Comparison of ENCODE assay signal across 1 cellular context in genomic region chr5:140336388-140336787, GRCh38.
TF ChIP-seq lines count a peak whose summit lies in the region.

No MANE protein-coding gene starts in this region.

TF ChIP-seq in HepG2, 621 proteins besides CTCF, POLR2A, EP300 and RAD21 (continues in another document):
- TF ChIP-seq HNF4G (IDR thresholded peaks at IDR 0.05; ENCODE audit: borderline replicate concordance, low read depth, low read length) (peak; percentile 69; the same call in 1 of the 2 replicates), HNF4G (CRISPR knock-in tag; IDR thresholded peaks at IDR 0.05; ENCODE audit: borderline replicate concordance, low read depth) (no peak), AHDC1 (CRISPR knock-in tag; IDR thresholded peaks at IDR 0.05; ENCODE audit: borderline replicate concordance) (no peak), NR2F1 (CRISPR knock-in tag; IDR thresholded peaks at IDR 0.05) (peak; percentile 56 to 67; a peak in 3 of 4 replicates), MTA3 (CRISPR knock-in tag; IDR thresholded peaks at IDR 0.05) (no peak), ZNF292 (CRISPR knock-in tag; IDR thresholded peaks at IDR 0.05; ENCODE audit: borderline replicate concordance, low read depth) (peak; percentile 52; the same call in 1 of the 2 replicates), ZFX (CRISPR knock-in tag; IDR thresholded peaks at IDR 0.05; ENCODE audit: low read depth) (peak; percentile 52; the same call in 1 of the 2 replicates), CEBPG (CRISPR knock-in tag; IDR thresholded peaks at IDR 0.05) (peak; percentile 49; the same call in 1 of the 2 replicates), ZNF572 (CRISPR knock-in tag; IDR thresholded peaks at IDR 0.05) (no peak), RARA (CRISPR knock-in tag; IDR thresholded peaks at IDR 0.05) (0 out of 2 replicates have a peak, but pooled peaks have one; percentile 10), HNF4A (CRISPR knock-in tag; IDR thresholded peaks at IDR 0.05) (peak; percentile 80), ZNF343 (CRISPR knock-in tag; IDR thresholded peaks at IDR 0.05) (no peak), TARDBP (CRISPR knock-in tag; IDR thresholded peaks at IDR 0.05) (0 out of 2 replicates have a peak, but pooled peaks have one; percentile 32), SAP130 (CRISPR knock-in tag; IDR thresholded peaks at IDR 0.05; ENCODE audit: low read depth) (0 out of 2 replicates have a peak, but pooled peaks have one; percentile 29), CEBPB (IDR thresholded peaks at IDR 0.05; ENCODE audit: borderline replicate concordance, low read depth, low read length) (peak; percentile 55; the same call in 1 of the 2 replicates), ZFY (CRISPR knock-in tag; IDR thresholded peaks at IDR 0.05) (peak; percentile 62; the same call in 1 of the 2 replicates), GATAD2A (CRISPR knock-in tag; IDR thresholded peaks at IDR 0.05) (0 out of 2 replicates have a peak, but pooled peaks have one; percentile 33), PAXIP1 (CRISPR knock-in tag; conservative IDR thresholded peaks at IDR 0.05) (peak; percentile 56), REPIN1 (CRISPR knock-in tag; IDR thresholded peaks at IDR 0.05; ENCODE audit: borderline replicate concordance, low read depth) (0 out of 2 replicates have a peak, but pooled peaks have one; percentile 16), HNF1B (CRISPR knock-in tag; IDR thresholded peaks at IDR 0.05) (0 out of 2 replicates have a peak, but pooled peaks have one; percentile 29), SALL1 (CRISPR knock-in tag; IDR thresholded peaks at IDR 0.05) (peak; percentile 47; the same call in 1 of the 2 replicates), NR2C2 (CRISPR knock-in tag; IDR thresholded peaks at IDR 0.05; ENCODE audit: borderline replicate concordance) (peak; percentile 76), ZNF350 (CRISPR knock-in tag; IDR thresholded peaks at IDR 0.05; ENCODE audit: borderline replicate concordance, low read depth) (no peak), NR2F6 (IDR thresholded peaks at IDR 0.05) (peak; percentile 70), NR2F6 (CRISPR knock-in tag; IDR thresholded peaks at IDR 0.05) (peak; percentile 62), HOXA3 (CRISPR knock-in tag; IDR thresholded peaks at IDR 0.05) (0 out of 2 replicates have a peak, but pooled peaks have one; percentile 12), GFI1 (CRISPR knock-in tag; IDR thresholded peaks at IDR 0.05; ENCODE audit: borderline replicate concordance) (0 out of 2 replicates have a peak, but pooled peaks have one; percentile 43), MEIS2 (CRISPR knock-in tag; IDR thresholded peaks at IDR 0.05) (no peak), PHB2 (IDR thresholded peaks at IDR 0.05; ENCODE audit: partially characterized antibody) (no peak), PTBP1 (IDR thresholded peaks at IDR 0.05; ENCODE audit: low read depth, low read length, poor library complexity, severe bottlenecking) (no peak)
- TF ChIP-seq, protein P1, sequence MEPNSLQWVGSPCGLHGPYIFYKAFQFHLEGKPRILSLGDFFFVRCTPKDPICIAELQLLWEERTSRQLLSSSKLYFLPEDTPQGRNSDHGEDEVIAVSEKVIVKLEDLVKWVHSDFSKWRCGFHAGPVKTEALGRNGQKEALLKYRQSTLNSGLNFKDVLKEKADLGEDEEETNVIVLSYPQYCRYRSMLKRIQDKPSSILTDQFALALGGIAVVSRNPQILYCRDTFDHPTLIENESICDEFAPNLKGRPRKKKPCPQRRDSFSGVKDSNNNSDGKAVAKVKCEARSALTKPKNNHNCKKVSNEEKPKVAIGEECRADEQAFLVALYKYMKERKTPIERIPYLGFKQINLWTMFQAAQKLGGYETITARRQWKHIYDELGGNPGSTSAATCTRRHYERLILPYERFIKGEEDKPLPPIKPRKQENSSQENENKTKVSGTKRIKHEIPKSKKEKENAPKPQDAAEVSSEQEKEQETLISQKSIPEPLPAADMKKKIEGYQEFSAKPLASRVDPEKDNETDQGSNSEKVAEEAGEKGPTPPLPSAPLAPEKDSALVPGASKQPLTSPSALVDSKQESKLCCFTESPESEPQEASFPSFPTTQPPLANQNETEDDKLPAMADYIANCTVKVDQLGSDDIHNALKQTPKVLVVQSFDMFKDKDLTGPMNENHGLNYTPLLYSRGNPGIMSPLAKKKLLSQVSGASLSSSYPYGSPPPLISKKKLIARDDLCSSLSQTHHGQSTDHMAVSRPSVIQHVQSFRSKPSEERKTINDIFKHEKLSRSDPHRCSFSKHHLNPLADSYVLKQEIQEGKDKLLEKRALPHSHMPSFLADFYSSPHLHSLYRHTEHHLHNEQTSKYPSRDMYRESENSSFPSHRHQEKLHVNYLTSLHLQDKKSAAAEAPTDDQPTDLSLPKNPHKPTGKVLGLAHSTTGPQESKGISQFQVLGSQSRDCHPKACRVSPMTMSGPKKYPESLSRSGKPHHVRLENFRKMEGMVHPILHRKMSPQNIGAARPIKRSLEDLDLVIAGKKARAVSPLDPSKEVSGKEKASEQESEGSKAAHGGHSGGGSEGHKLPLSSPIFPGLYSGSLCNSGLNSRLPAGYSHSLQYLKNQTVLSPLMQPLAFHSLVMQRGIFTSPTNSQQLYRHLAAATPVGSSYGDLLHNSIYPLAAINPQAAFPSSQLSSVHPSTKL (CRISPR knock-in tag; IDR thresholded peaks at IDR 0.05) = peak; percentile 25; the same call in 1 of the 2 replicates
- TF ChIP-seq, protein P2, sequence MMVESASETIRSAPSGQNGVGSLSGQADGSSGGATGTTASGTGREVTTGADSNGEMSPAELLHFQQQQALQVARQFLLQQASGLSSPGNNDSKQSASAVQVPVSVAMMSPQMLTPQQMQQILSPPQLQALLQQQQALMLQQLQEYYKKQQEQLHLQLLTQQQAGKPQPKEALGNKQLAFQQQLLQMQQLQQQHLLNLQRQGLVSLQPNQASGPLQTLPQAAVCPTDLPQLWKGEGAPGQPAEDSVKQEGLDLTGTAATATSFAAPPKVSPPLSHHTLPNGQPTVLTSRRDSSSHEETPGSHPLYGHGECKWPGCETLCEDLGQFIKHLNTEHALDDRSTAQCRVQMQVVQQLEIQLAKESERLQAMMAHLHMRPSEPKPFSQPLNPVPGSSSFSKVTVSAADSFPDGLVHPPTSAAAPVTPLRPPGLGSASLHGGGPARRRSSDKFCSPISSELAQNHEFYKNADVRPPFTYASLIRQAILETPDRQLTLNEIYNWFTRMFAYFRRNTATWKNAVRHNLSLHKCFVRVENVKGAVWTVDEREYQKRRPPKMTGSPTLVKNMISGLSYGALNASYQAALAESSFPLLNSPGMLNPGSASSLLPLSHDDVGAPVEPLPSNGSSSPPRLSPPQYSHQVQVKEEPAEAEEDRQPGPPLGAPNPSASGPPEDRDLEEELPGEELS (CRISPR knock-in tag; IDR thresholded peaks at IDR 0.05) = peak; percentile 38; the same call in 1 of the 2 replicates
- TF ChIP-seq, protein P3, sequence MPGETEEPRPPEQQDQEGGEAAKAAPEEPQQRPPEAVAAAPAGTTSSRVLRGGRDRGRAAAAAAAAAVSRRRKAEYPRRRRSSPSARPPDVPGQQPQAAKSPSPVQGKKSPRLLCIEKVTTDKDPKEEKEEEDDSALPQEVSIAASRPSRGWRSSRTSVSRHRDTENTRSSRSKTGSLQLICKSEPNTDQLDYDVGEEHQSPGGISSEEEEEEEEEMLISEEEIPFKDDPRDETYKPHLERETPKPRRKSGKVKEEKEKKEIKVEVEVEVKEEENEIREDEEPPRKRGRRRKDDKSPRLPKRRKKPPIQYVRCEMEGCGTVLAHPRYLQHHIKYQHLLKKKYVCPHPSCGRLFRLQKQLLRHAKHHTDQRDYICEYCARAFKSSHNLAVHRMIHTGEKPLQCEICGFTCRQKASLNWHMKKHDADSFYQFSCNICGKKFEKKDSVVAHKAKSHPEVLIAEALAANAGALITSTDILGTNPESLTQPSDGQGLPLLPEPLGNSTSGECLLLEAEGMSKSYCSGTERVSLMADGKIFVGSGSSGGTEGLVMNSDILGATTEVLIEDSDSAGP (CRISPR knock-in tag; IDR thresholded peaks at IDR 0.05; ENCODE audit: borderline replicate concordance) = 0 out of 2 replicates have a peak, but pooled peaks have one; percentile 30
- TF ChIP-seq, protein P4, sequence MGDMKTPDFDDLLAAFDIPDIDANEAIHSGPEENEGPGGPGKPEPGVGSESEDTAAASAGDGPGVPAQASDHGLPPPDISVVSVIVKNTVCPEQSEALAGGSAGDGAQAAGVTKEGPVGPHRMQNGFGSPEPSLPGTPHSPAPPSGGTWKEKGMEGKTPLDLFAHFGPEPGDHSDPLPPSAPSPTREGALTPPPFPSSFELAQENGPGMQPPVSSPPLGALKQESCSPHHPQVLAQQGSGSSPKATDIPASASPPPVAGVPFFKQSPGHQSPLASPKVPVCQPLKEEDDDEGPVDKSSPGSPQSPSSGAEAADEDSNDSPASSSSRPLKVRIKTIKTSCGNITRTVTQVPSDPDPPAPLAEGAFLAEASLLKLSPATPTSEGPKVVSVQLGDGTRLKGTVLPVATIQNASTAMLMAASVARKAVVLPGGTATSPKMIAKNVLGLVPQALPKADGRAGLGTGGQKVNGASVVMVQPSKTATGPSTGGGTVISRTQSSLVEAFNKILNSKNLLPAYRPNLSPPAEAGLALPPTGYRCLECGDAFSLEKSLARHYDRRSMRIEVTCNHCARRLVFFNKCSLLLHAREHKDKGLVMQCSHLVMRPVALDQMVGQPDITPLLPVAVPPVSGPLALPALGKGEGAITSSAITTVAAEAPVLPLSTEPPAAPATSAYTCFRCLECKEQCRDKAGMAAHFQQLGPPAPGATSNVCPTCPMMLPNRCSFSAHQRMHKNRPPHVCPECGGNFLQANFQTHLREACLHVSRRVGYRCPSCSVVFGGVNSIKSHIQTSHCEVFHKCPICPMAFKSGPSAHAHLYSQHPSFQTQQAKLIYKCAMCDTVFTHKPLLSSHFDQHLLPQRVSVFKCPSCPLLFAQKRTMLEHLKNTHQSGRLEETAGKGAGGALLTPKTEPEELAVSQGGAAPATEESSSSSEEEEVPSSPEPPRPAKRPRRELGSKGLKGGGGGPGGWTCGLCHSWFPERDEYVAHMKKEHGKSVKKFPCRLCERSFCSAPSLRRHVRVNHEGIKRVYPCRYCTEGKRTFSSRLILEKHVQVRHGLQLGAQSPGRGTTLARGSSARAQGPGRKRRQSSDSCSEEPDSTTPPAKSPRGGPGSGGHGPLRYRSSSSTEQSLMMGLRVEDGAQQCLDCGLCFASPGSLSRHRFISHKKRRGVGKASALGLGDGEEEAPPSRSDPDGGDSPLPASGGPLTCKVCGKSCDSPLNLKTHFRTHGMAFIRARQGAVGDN (CRISPR knock-in tag; IDR thresholded peaks at IDR 0.05) = peak; percentile 38; the same call in 1 of the 2 replicates
